ENCODE assay signal across 28 cellular contexts in the genomic region with DNA sequence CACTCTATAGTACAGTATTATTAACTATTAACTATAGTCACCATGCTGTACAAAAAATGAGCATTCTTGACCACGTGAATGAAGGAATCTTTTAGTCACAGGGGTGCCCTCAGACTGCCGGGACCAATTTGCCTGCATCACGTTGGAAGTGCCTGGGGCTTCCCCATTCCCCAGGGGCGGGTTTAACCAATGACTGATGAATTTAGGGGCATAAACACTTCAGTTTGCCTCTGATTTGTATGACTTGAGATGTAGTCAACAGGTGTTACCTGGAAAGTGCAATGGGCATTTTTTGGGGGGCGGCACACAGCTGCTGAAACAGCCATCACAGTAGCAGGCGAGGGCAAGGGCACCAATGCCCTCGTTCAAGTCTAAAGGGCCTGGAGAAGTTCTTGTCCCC. TPM values are rescaled to one million over a fixed set of nuclear protein-coding genes. Genes with fewer than 3 reads are reported as not detected.
"Had no signal": no experiment of that assay in that cellular context is flagged by ENCODE, and none has a peak within 500 bp of the region (broad histone marks: within the 10 kb centered on the region; RNA-seq: fewer than 3 reads in every experiment).

No MANE protein-coding gene starts in this region.

- H3K4me3 Mint-ChIP-seq: naive thymus-derived CD8-positive, alpha-beta T cell; nephron progenitor cell; stimulated activated memory B cell treated with anti-CD40 and anti-IgM and Interleukin-4, amounts not matched to agents 10 μg/mL and 1 μg/mL and 100 μg/mL, for 72 hours; stimulated activated naive CD8-positive, alpha-beta T cell treated with anti-CD3 and anti-CD28 coated beads, Interleukin-15, Interleukin-2, amounts not matched to agents 100 ng/mL and 50 ng/mL, for 24 hours had no signal

- H3K27ac Mint-ChIP-seq: nephron progenitor cell; progenitor cell of endocrine pancreas; stimulated activated memory B cell treated with anti-CD40 and anti-IgM and Interleukin-4, amounts not matched to agents 10 μg/mL and 1 μg/mL and 100 μg/mL, for 72 hours; stimulated activated naive CD8-positive, alpha-beta T cell treated with anti-CD3 and anti-CD28 coated beads, Interleukin-15, Interleukin-2, amounts not matched to agents 100 ng/mL and 50 ng/mL, for 24 hours had no signal

- H3K4me1 Mint-ChIP-seq: naive thymus-derived CD8-positive, alpha-beta T cell had no signal

- H3K27me3 ChIP-seq: dorsolateral prefrontal cortex, pancreas, upper lobe of left lung had no signal

- H3K4me3 ChIP-seq: dorsolateral prefrontal cortex, gastroesophageal sphincter, heart left ventricle, hepatocyte, left lung, pancreas, smooth muscle cell, thoracic aorta, tibial nerve, upper lobe of left lung had no signal

- ATAC-seq: gastroesophageal sphincter; heart left ventricle; left cardiac atrium; left lung; naive thymus-derived CD8-positive, alpha-beta T cell; pancreas; sciatic nerve; stimulated activated memory B cell treated with anti-CD40 and anti-IgM and Interleukin-4, amounts not matched to agents 10 μg/mL and 1 μg/mL and 100 μg/mL, for 72 hours had no signal

- H3K36me3 Mint-ChIP-seq: naive thymus-derived CD8-positive, alpha-beta T cell; stimulated activated memory B cell treated with anti-CD40 and anti-IgM and Interleukin-4, amounts not matched to agents 10 μg/mL and 1 μg/mL and 100 μg/mL, for 72 hours had no signal

- H2AFZ ChIP-seq: hepatocyte had no signal

- H3K9me3 Mint-ChIP-seq: naive thymus-derived CD8-positive, alpha-beta T cell; nephron progenitor cell; stimulated activated memory B cell treated with anti-CD40 and anti-IgM and Interleukin-4, amounts not matched to agents 10 μg/mL and 1 μg/mL and 100 μg/mL, for 72 hours; stimulated activated naive CD8-positive, alpha-beta T cell treated with anti-CD3 and anti-CD28 coated beads, Interleukin-15, Interleukin-2, amounts not matched to agents 100 ng/mL and 50 ng/mL, for 24 hours had no signal

- H3K4me1 ChIP-seq: heart left ventricle, left lung, pancreas, tibial nerve, upper lobe of left lung had no signal

- H3K27ac ChIP-seq: dorsolateral prefrontal cortex, gastroesophageal sphincter, heart left ventricle, hepatocyte, left lung, pancreas, thoracic aorta, tibial nerve, upper lobe of left lung had no signal

- H3K36me3 ChIP-seq: gastroesophageal sphincter, heart left ventricle, left lung, pancreas, thoracic aorta, tibial nerve, upper lobe of left lung had no signal

- H3K9me3 ChIP-seq: gastroesophageal sphincter, heart left ventricle, left lung, pancreas, thoracic aorta, tibial nerve, upper lobe of left lung had no signal

- H3K4me2 ChIP-seq: hepatocyte, smooth muscle cell had no signal

- DNase-seq: cerebellar nuclear complex; dorsolateral prefrontal cortex; effector CD4-positive, alpha-beta T cell; foreskin fibroblast; heart left ventricle; left cardiac atrium; naive thymus-derived CD8-positive, alpha-beta T cell; nephron progenitor cell; nucleus accumbens; pancreas; stimulated activated CD4-positive, alpha-beta T cell treated with anti-CD3 and anti-CD28 coated beads, Interleukin-4, amount 100 ng/mL, for 4 hours; upper lobe of left lung had no signal

RNA-seq across cellular contexts. Expression of gene PYY, which starts 8.7 kb away (rescaled TPM):
- total RNA-seq: gastroesophageal sphincter; heart left ventricle; hepatocyte; kidney epithelial cell; left cardiac atrium; left lung; lower leg skin; lung microvascular endothelial cell; mesenteric fat pad; naive thymus-derived CD8-positive, alpha-beta T cell; sciatic nerve; smooth muscle cell; thoracic aorta had no signal
- polyA plus RNA-seq: esophagus; heart left ventricle; naive thymus-derived CD8-positive, alpha-beta T cell; smooth muscle cell had no signal

RNA-seq across cellular contexts. Expression of gene PPY, which starts 20.2 kb away (rescaled TPM):
- total RNA-seq: dorsolateral prefrontal cortex; gastroesophageal sphincter; heart left ventricle; hepatocyte; kidney epithelial cell; left cardiac atrium; left lung; lower leg skin; lung microvascular endothelial cell; mesenteric fat pad; myocyte; naive thymus-derived CD8-positive, alpha-beta T cell; progenitor cell of endocrine pancreas; sciatic nerve; smooth muscle cell; thoracic aorta; tibial nerve; upper lobe of left lung had no signal
- polyA plus RNA-seq: esophagus; heart left ventricle; hepatocyte; naive thymus-derived CD8-positive, alpha-beta T cell; smooth muscle cell had no signal
